In genomic region chr20:47276856-47277541, GRCh38 we compare ENCODE assay signal across 9 cellular contexts.
DNase-seq lines count a peak whose midpoint lies in the region; ATAC-seq and TF ChIP-seq lines count a peak whose summit lies in the region.
"Had no signal": no experiment of that assay in that cellular context is flagged by ENCODE, and none has a peak within 500 bp of the region (broad histone marks: within the 10 kb centered on the region; RNA-seq: fewer than 3 reads in every experiment).

No MANE protein-coding gene starts in this region.

- H3K4me1 ChIP-seq in Panc1 (ENCODE audit: control insufficient read depth, insufficient read depth, low read length): peaks cover 56% of the 10 kb centered on the region

- TF ChIP-seq CTCF in AG04449 (IDR thresholded peaks at IDR 0.05; ENCODE audit: insufficient read depth, low read length, missing control alignments) (no peak), Panc1 (IDR thresholded peaks at IDR 0.05) (no peak), nephron (IDR thresholded peaks at IDR 0.05; ENCODE audit: unreplicated experiment in 3 of 3) (no peak)

- 0 out of 2 replicates have a peak, but pooled peaks cover 4% of the 10 kb centered on the region for H3K36me3 ChIP-seq in Panc1 (ENCODE audit: control insufficient read depth, insufficient read depth, low read length)

- POLR2A ChIA-PET in AG04449 (lab: Yijun Ruan, JAX): interaction anchor here (0.6 to 1.1 kb wide), 3 partner anchors 49 to 83 kb away, joined by 3 to 9 read pairs (median 3); no protein-coding TSS in a partner anchor
- POLR2A ChIA-PET in Panc1 (lab: Charles Lee): no interaction called here

- H3K27ac Mint-ChIP-seq in nephron: peak overlapping the region; percentile 62 to 82 (median 64)

- BruUV-seq in Panc1 (replicated peaks; lab: Mats Ljungman, UMichigan): no TSS peak

- no peak overlapping the region for H3K4me3 Mint-ChIP-seq in nephron

- no peak overlapping the region for H3K4me3 ChIP-seq in AG04449 (ENCODE audit: low read depth, low read length)
- no peak overlapping the region for H3K4me3 ChIP-seq in Panc1 (ENCODE audit: low read depth in 2 of 2, low read length in 2 of 2)

- ATAC-seq in Panc1: peak; percentile 27
- ATAC-seq in GM18867 (IDR thresholded peaks at IDR 0.05; ENCODE audit: unreplicated experiment): no peak
- ATAC-seq in GM21825 (IDR thresholded peaks at IDR 0.05; ENCODE audit: unreplicated experiment): no peak
- no peak for ATAC-seq in HG03469 (IDR thresholded peaks at IDR 0.05; ENCODE audit: unreplicated experiment)

- H3K36me3 Mint-ChIP-seq in nephron (ENCODE audit: low read depth): peaks cover 73% of the 10 kb centered on the region

- peak overlapping the region; percentile 97 for H3K27ac ChIP-seq in Panc1 (ENCODE audit: low read length)
- H3K27ac ChIP-seq in epithelial cell of prostate: peak overlapping the region; percentile 87

- H3K27me3 Mint-ChIP-seq in nephron (ENCODE audit: low read depth): no peaks in the 10 kb centered on the region

- in situ Hi-C loops in Panc1 (cut with HindIII; ENCODE audit: low pct_unique_long_range_greater_than_20kb, low sequenced_read_pairs): no loop called here

- intact Hi-C loops in Panc1 (cut with micrococcal nuclease; ENCODE audit: unreplicated experiment): loop anchor here (10.0 kb wide), 2 partner anchors 58 to 228 kb away; partner anchors contain the start of gene NCOA3

- H3K4me1 Mint-ChIP-seq in nephron: peaks cover 43% of the 10 kb centered on the region

- CTCF ChIA-PET in AG04449 (lab: Yijun Ruan, JAX) (interaction anchor here (0.6 to 10.9 kb wide), 4 partner anchors 24 to 344 kb away, joined by 3 to 633 read pairs (median 3); no protein-coding TSS in a partner anchor), Panc1 (lab: Charles Lee) (no interaction called here)

- DNase-seq in AG04449 (ENCODE audit: low read depth, low spot score) (peak; percentile 52), Panc1 (ENCODE audit: low read depth, low spot score) (no peak), epithelial cell of prostate (ENCODE audit: low read depth, low spot score) (no peak), DMS53 (lab: John Stamatoyannopoulos, UW) (no peak)
- DNase-seq: NCI-H187 had no signal

- H3K27me3 ChIP-seq in Panc1 (ENCODE audit: control insufficient read depth, insufficient read depth, low read length): no peaks in the 10 kb centered on the region

- H3K9me3 Mint-ChIP-seq in nephron: no peaks in the 10 kb centered on the region

- H3K9me3 ChIP-seq in Panc1 (ENCODE audit: control insufficient read depth, insufficient read depth, low read depth, low read length): no peaks in the 10 kb centered on the region
